ENCODE assay signal across 13 cellular contexts in the genomic region with DNA sequence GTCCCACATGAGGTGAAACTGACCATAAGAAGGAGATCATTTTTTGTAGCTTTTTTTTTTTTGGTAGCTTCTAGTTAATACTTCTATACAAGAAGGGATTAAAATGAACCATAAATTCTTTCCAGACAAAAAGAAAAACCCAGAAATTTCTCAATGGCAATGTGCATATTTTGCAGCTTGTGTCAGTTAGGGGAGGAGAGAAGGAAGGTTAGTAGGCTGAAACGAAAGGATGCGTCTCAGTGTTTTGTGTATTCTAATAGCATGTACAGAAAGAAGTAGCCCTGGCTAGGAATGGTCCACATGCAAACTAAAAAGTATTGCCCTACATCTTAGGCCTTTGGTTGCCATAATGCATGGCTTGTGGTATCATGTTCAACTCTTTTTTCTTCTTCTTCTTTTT.
"Had no signal": no experiment of that assay in that cellular context is flagged by ENCODE, and none has a peak within 500 bp of the region (broad histone marks: within the 10 kb centered on the region; RNA-seq: fewer than 3 reads in every experiment).

No MANE protein-coding gene starts in this region.

- H3K27me3 Mint-ChIP-seq: activated CD4-positive, alpha-beta memory T cell treated with anti-CD3 and anti-CD28 coated beads for 36 hours; activated naive CD8-positive, alpha-beta T cell treated with anti-CD3 and anti-CD28 coated beads, Interleukin-2, amount 10 ng/mL, durations not matched to agents 7 days and 5 days had no signal

- H3K36me3 Mint-ChIP-seq: activated CD4-positive, alpha-beta memory T cell treated with anti-CD3 and anti-CD28 coated beads for 36 hours; activated naive CD8-positive, alpha-beta T cell treated with anti-CD3 and anti-CD28 coated beads, Interleukin-2, amount 10 ng/mL, durations not matched to agents 7 days and 5 days had no signal

- H3K27me3 ChIP-seq: foreskin keratinocyte, testis, upper lobe of right lung had no signal

- H3K27ac ChIP-seq: foreskin keratinocyte, testis, upper lobe of right lung had no signal

- DNase-seq: activated CD4-positive, alpha-beta memory T cell treated with anti-CD3 and anti-CD28 coated beads for 36 hours; activated CD4-positive, CD25-positive, alpha-beta regulatory T cell treated with anti-CD3 and anti-CD28 coated beads, Interleukin-2, amount 50 U/mL, for 72 hours; activated naive CD8-positive, alpha-beta T cell treated with anti-CD3 and anti-CD28 coated beads, Interleukin-2, amount 10 ng/mL, durations not matched to agents 7 days and 5 days; activated T-cell treated with anti-CD3 and anti-CD28 coated beads, Interleukin-2, amount 50 U/mL, for 48 hours; central memory CD4-positive, alpha-beta T cell; effector memory CD4-positive, alpha-beta T cell; foreskin keratinocyte; islet precursor cell; mammary epithelial cell; stimulated activated CD4-positive, alpha-beta T cell treated with anti-CD3 and anti-CD28 coated beads, Interleukin-4, amount 100 ng/mL, for 4 hours; stimulated activated naive CD8-positive, alpha-beta T cell treated with anti-CD3 and anti-CD28 coated beads, Interleukin-15, amount 100 ng/mL, for 72 hours; testis; upper lobe of right lung had no signal

- H3K36me3 ChIP-seq: upper lobe of right lung had no signal

- H3K4me1 ChIP-seq: testis, upper lobe of right lung had no signal

- H3K9me3 ChIP-seq: testis, upper lobe of right lung had no signal

- H3K4me3 ChIP-seq: testis, upper lobe of right lung had no signal

- H3K4me1 Mint-ChIP-seq: activated naive CD8-positive, alpha-beta T cell treated with anti-CD3 and anti-CD28 coated beads, Interleukin-2, amount 10 ng/mL, durations not matched to agents 7 days and 5 days; stimulated activated naive CD8-positive, alpha-beta T cell treated with anti-CD3 and anti-CD28 coated beads, Interleukin-15, amount 100 ng/mL, for 72 hours had no signal

- H3K9me3 Mint-ChIP-seq: activated CD4-positive, alpha-beta memory T cell treated with anti-CD3 and anti-CD28 coated beads for 36 hours; activated naive CD8-positive, alpha-beta T cell treated with anti-CD3 and anti-CD28 coated beads, Interleukin-2, amount 10 ng/mL, durations not matched to agents 7 days and 5 days had no signal

- H3K27ac Mint-ChIP-seq: activated CD4-positive, alpha-beta memory T cell treated with anti-CD3 and anti-CD28 coated beads for 36 hours; activated naive CD8-positive, alpha-beta T cell treated with anti-CD3 and anti-CD28 coated beads, Interleukin-2, amount 10 ng/mL, durations not matched to agents 7 days and 5 days; stimulated activated naive CD8-positive, alpha-beta T cell treated with anti-CD3 and anti-CD28 coated beads, Interleukin-15, amount 100 ng/mL, for 72 hours had no signal

- H3K4me3 Mint-ChIP-seq: activated CD4-positive, alpha-beta memory T cell treated with anti-CD3 and anti-CD28 coated beads for 36 hours; activated naive CD8-positive, alpha-beta T cell treated with anti-CD3 and anti-CD28 coated beads, Interleukin-2, amount 10 ng/mL, durations not matched to agents 7 days and 5 days; stimulated activated naive CD8-positive, alpha-beta T cell treated with anti-CD3 and anti-CD28 coated beads, Interleukin-15, amount 100 ng/mL, for 72 hours had no signal
